In genomic region chr1:217205578-217205977, GRCh38 we compare ENCODE assay signal across 11 cellular contexts.
"Had no signal": no experiment of that assay in that cellular context is flagged by ENCODE, and none has a peak within 500 bp of the region (broad histone marks: within the 10 kb centered on the region; RNA-seq: fewer than 3 reads in every experiment).

No MANE protein-coding gene starts in this region.

- H3K36me3 ChIP-seq: HAP-1 had no signal

- DNase-seq: GM23248, GOT3, H7, H9, HCEC 1CT, HFFc6 had no signal

- H3K4me3 ChIP-seq: GM23248, GM23338, HAP-1 had no signal

- H3K4me1 ChIP-seq: HAP-1 had no signal

- H2AFZ ChIP-seq: GM23248, GM23338 had no signal

- ATAC-seq: GM23338, HCT116 had no signal

- H3K27ac ChIP-seq: GM23248 had no signal

- H3K4me2 ChIP-seq: GM23338 had no signal

- FAIRE-seq: H1, H54 had no signal

- H3K9ac ChIP-seq: GM23248 had no signal
